10 cellular contexts compared by ENCODE assay signal in the genomic region with DNA sequence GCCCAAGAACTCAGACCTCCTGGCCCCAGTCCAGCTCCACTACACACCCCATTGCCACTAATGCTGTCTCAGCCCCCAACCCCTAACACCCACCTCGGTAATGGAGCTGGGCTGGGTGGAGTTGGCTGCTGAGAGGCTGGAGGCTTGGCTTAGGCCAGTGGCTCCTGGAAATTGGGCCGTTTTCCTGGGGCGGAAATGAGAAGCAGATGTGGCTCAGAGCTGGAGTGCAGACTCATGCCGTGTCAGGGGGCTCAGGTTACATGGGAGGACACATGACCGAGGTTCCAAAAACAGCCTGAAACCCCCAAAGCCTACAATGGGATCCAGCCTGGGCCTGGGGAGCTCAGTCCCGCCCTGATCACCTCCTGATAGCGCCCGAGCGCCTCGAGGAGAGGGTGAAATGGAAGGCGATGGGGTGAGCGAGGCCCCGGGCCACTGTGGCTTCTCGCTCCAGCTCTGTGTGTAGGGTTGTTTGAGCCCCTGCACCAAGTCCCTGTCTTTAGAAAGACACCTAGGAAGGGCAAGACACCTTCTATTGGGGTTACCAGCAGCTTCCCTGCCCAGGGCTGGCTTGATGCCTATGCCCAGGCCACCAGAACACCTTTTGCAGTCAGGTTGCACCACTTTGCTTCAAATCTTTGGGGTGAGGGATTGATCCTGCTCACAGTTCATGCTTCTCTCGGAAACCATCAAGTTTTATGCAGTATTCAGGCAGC.
DNase-seq lines count a peak whose midpoint lies in the region; ATAC-seq and TF ChIP-seq lines count a peak whose summit lies in the region.
"Had no signal": no experiment of that assay in that cellular context is flagged by ENCODE, and none has a peak within 500 bp of the region (broad histone marks: within the 10 kb centered on the region; RNA-seq: fewer than 3 reads in every experiment).

No MANE protein-coding gene starts in this region.

- H3K4me1 Mint-ChIP-seq in activated naive CD4-positive, alpha-beta T cell treated with anti-CD3 and anti-CD28 coated beads, Interleukin-2, amount 10 ng/mL, durations not matched to agents 7 days and 5 days = peaks cover 17% of the 10 kb centered on the region

- TF ChIP-seq CTCF in breast epithelium (IDR thresholded peaks at IDR 0.05) (no peak), mucosa of descending colon (IDR thresholded peaks at IDR 0.05) (no peak), upper lobe of left lung (IDR thresholded peaks at IDR 0.05) (no peak)

- H3K36me3 ChIP-seq in breast epithelium (no peaks in the 10 kb centered on the region), mucosa of descending colon (ENCODE audit: low read depth) (no peaks in the 10 kb centered on the region), upper lobe of left lung (no peaks in the 10 kb centered on the region)

- no peaks in the 10 kb centered on the region for H3K27me3 ChIP-seq in breast epithelium
- H3K27me3 ChIP-seq in upper lobe of left lung = no peaks in the 10 kb centered on the region

- CTCF ChIA-PET in activated naive CD4-positive, alpha-beta T cell treated with anti-CD3 and anti-CD28 coated beads, Interleukin-2, amount 10 ng/mL, durations not matched to agents 7 days and 5 days (lab: Charles Lee) = interaction anchor here (0.6 kb wide), 1 partner anchor 516 kb away, joined by 3 read pairs; no protein-coding TSS in a partner anchor

- TF ChIP-seq POLR2A in breast epithelium (IDR thresholded peaks at IDR 0.05) (no peak), upper lobe of left lung (IDR thresholded peaks at IDR 0.05) (no peak)

- 73 to 80% methylated on average over 15 of the region's 15 CpGs for WGBS in upper lobe of left lung, 2 donors

- H3K9me3 ChIP-seq in breast epithelium = no peaks in the 10 kb centered on the region
- no peaks in the 10 kb centered on the region for H3K9me3 ChIP-seq in mucosa of descending colon
- H3K9me3 ChIP-seq in upper lobe of left lung = no peaks in the 10 kb centered on the region

- ATAC-seq in mucosa of descending colon (peak; percentile 48), upper lobe of left lung (ENCODE audit: low FRiP score in 2 of 2) (peak; percentile 41 to 81), HG02938 (IDR thresholded peaks at IDR 0.05; ENCODE audit: unreplicated experiment) (no peak), GM18868 (IDR thresholded peaks at IDR 0.05; ENCODE audit: unreplicated experiment) (no peak)
- ATAC-seq: activated T-cell treated with anti-CD3 and anti-CD28 coated beads, Interleukin-2, amount 50 U/mL, for 72 hours had no signal

- H3K9me3 Mint-ChIP-seq in activated naive CD4-positive, alpha-beta T cell treated with anti-CD3 and anti-CD28 coated beads, Interleukin-2, amount 10 ng/mL, durations not matched to agents 7 days and 5 days = no peaks in the 10 kb centered on the region
- H3K9me3 Mint-ChIP-seq: activated T-cell treated with anti-CD3 and anti-CD28 coated beads, Interleukin-2, amount 50 U/mL, for 72 hours had no signal

- no peak overlapping the region for H3K4me3 Mint-ChIP-seq in activated naive CD4-positive, alpha-beta T cell treated with anti-CD3 and anti-CD28 coated beads, Interleukin-2, amount 10 ng/mL, durations not matched to agents 7 days and 5 days
- H3K4me3 Mint-ChIP-seq: activated T-cell treated with anti-CD3 and anti-CD28 coated beads, Interleukin-2, amount 50 U/mL, for 72 hours had no signal

- H3K27ac ChIP-seq in breast epithelium (peak overlapping the region; percentile 75 to 88), upper lobe of left lung (peak overlapping the region in 2 of 4 donors; percentile 15 to 23)
- H3K27ac ChIP-seq: KMS-11 had no signal

- intact Hi-C loops in breast epithelium (cut with DNase I; ENCODE audit: low total_unique reads) (no loop called here), mucosa of descending colon (cut with DNase I, micrococcal nuclease) (no loop called here)

- no peak for TF ChIP-seq EP300 in upper lobe of left lung (IDR thresholded peaks at IDR 0.05)

- H3K4me3 ChIP-seq in breast epithelium (no peak overlapping the region), mucosa of descending colon (no peak overlapping the region), upper lobe of left lung (no peak overlapping the region)

- H3K27me3 Mint-ChIP-seq in activated naive CD4-positive, alpha-beta T cell treated with anti-CD3 and anti-CD28 coated beads, Interleukin-2, amount 10 ng/mL, durations not matched to agents 7 days and 5 days = peaks cover 16% of the 10 kb centered on the region

- no peaks in the 10 kb centered on the region for H3K36me3 Mint-ChIP-seq in activated naive CD4-positive, alpha-beta T cell treated with anti-CD3 and anti-CD28 coated beads, Interleukin-2, amount 10 ng/mL, durations not matched to agents 7 days and 5 days

- no peak overlapping the region for H3K27ac Mint-ChIP-seq in activated naive CD4-positive, alpha-beta T cell treated with anti-CD3 and anti-CD28 coated beads, Interleukin-2, amount 10 ng/mL, durations not matched to agents 7 days and 5 days
- H3K27ac Mint-ChIP-seq: activated T-cell treated with anti-CD3 and anti-CD28 coated beads, Interleukin-2, amount 50 U/mL, for 72 hours had no signal

- DNase-seq in HS-5 (ENCODE audit: low read depth) (peak; percentile 78), breast epithelium (ENCODE audit: low spot score in 2 of 2) (peak in 1 of 2 donors; percentile 61), mucosa of descending colon (peak in 2 of 3 donors; percentile 34 to 56), upper lobe of left lung (peak in 1 of 2 donors; percentile 59)
- no peak for DNase-seq in activated naive CD4-positive, alpha-beta T cell treated with anti-CD3 and anti-CD28 coated beads, Interleukin-2, amount 10 ng/mL, durations not matched to agents 7 days and 5 days
- DNase-seq: activated T-cell treated with anti-CD3 and anti-CD28 coated beads, Interleukin-2, amount 50 U/mL, for 72 hours; stimulated activated naive CD4-positive, alpha-beta T cell treated with Interleukin-2 at 50 U/mL for 16 hours had no signal

- H3K4me1 ChIP-seq in breast epithelium (peaks cover 0 to 3% of the 10 kb centered on the region in 2 donors), mucosa of descending colon (ENCODE audit: low read depth) (no peaks in the 10 kb centered on the region), upper lobe of left lung (peaks cover 2 to 14% (median 12%) of the 10 kb centered on the region in 4 donors)

Comparison
In these comparisons a context has a peak if more than half of its experiments do, and no peak if none do; other contexts are left out.
1. ATAC-seq: peak in mucosa of descending colon (single experiment) and upper lobe of left lung (2 of 2); none in HG02938 (single experiment) and GM18868 (single experiment).